ENCODE assay signal across 19 cellular contexts in genomic region chr4:170698334-170698733, GRCh38.
DNase-seq lines count a peak whose midpoint lies in the region; ATAC-seq and TF ChIP-seq lines count a peak whose summit lies in the region.
"Had no signal": no experiment of that assay in that cellular context is flagged by ENCODE, and none has a peak within 500 bp of the region (broad histone marks: within the 10 kb centered on the region; RNA-seq: fewer than 3 reads in every experiment).

No MANE protein-coding gene starts in this region.

- peak overlapping the region in 1 of 2 donors; percentile 11 for H3K4me3 Mint-ChIP-seq in stimulated activated naive B cell treated with anti-CD40 and anti-IgM and Interleukin-4, amounts not matched to agents 10 μg/mL and 1 μg/mL and 100 μg/mL, for 72 hours
- no peak overlapping the region for H3K4me3 Mint-ChIP-seq in osteocyte (ENCODE audit: unreplicated experiment)
- H3K4me3 Mint-ChIP-seq: activated T-helper 1 cell treated with anti-CD3 and anti-CD28 coated beads, Interleukin-12 subunit alpha, Interleukin-12 subunit beta, Interleukin-2, Interleukin-4 antibody, amounts not matched to agents 30 ng/mL and 10 ng/mL and 1 ng/mL, durations not matched to agents 14 hours and 24 hours and 36 hours; neural crest cell had no signal

- no peak overlapping the region for H3K27ac Mint-ChIP-seq in stimulated activated naive B cell treated with anti-CD40 and anti-IgM and Interleukin-4, amounts not matched to agents 10 μg/mL and 1 μg/mL and 100 μg/mL, for 72 hours
- H3K27ac Mint-ChIP-seq in osteocyte (ENCODE audit: unreplicated experiment): no peak overlapping the region
- H3K27ac Mint-ChIP-seq: activated T-helper 1 cell treated with anti-CD3 and anti-CD28 coated beads, Interleukin-12 subunit alpha, Interleukin-12 subunit beta, Interleukin-2, Interleukin-4 antibody, amounts not matched to agents 30 ng/mL and 10 ng/mL and 1 ng/mL, durations not matched to agents 14 hours and 24 hours and 36 hours had no signal

- peaks cover 0 to 1% of the 10 kb centered on the region in 2 donors for H3K36me3 Mint-ChIP-seq in stimulated activated naive B cell treated with anti-CD40 and anti-IgM and Interleukin-4, amounts not matched to agents 10 μg/mL and 1 μg/mL and 100 μg/mL, for 72 hours
- H3K36me3 Mint-ChIP-seq in osteocyte (ENCODE audit: unreplicated experiment): no peaks in the 10 kb centered on the region

- peaks cover 2 to 18% of the 10 kb centered on the region in 2 donors for H3K4me1 Mint-ChIP-seq in stimulated activated naive B cell treated with anti-CD40 and anti-IgM and Interleukin-4, amounts not matched to agents 10 μg/mL and 1 μg/mL and 100 μg/mL, for 72 hours
- H3K4me1 Mint-ChIP-seq in osteocyte (ENCODE audit: unreplicated experiment): no peaks in the 10 kb centered on the region
- H3K4me1 Mint-ChIP-seq: neural crest cell had no signal

- no peaks in the 10 kb centered on the region for H3K27me3 Mint-ChIP-seq in stimulated activated naive B cell treated with anti-CD40 and anti-IgM and Interleukin-4, amounts not matched to agents 10 μg/mL and 1 μg/mL and 100 μg/mL, for 72 hours
- peaks cover 10% of the 10 kb centered on the region for H3K27me3 Mint-ChIP-seq in osteocyte (ENCODE audit: unreplicated experiment)

- H3K27ac ChIP-seq in caudate nucleus (ENCODE audit: low read depth, low read length): no peak overlapping the region
- H3K27ac ChIP-seq: brain microvascular endothelial cell, tibial nerve had no signal

- ATAC-seq in GM19328 (IDR thresholded peaks at IDR 0.05; ENCODE audit: unreplicated experiment): peak; percentile 57
- peak; percentile 58 for ATAC-seq in HG02610 (IDR thresholded peaks at IDR 0.05; ENCODE audit: unreplicated experiment)
- peak; percentile 62 for ATAC-seq in HG03196 (IDR thresholded peaks at IDR 0.05; ENCODE audit: unreplicated experiment)
- ATAC-seq in stimulated activated naive B cell treated with anti-CD40 and anti-IgM and Interleukin-4, amounts not matched to agents 10 μg/mL and 1 μg/mL and 100 μg/mL, for 72 hours (replicated peaks): peak; percentile 50 to 74
- ATAC-seq: HCT116, left cardiac atrium had no signal

- TF ChIP-seq CTCF in osteocyte (IDR thresholded peaks at IDR 0.05): no peak

- peaks cover 5 to 9% of the 10 kb centered on the region in 2 donors for H3K9me3 Mint-ChIP-seq in stimulated activated naive B cell treated with anti-CD40 and anti-IgM and Interleukin-4, amounts not matched to agents 10 μg/mL and 1 μg/mL and 100 μg/mL, for 72 hours
- H3K9me3 Mint-ChIP-seq in osteocyte (ENCODE audit: unreplicated experiment): no peaks in the 10 kb centered on the region
- H3K9me3 Mint-ChIP-seq: activated T-helper 1 cell treated with anti-CD3 and anti-CD28 coated beads, Interleukin-12 subunit alpha, Interleukin-12 subunit beta, Interleukin-2, Interleukin-4 antibody, amounts not matched to agents 30 ng/mL and 10 ng/mL and 1 ng/mL, durations not matched to agents 14 hours and 24 hours and 36 hours; neural crest cell had no signal

- no peak for DNase-seq in stimulated activated naive B cell treated with anti-CD40 and anti-IgM and Interleukin-4, amounts not matched to agents 10 μg/mL and 1 μg/mL and 100 μg/mL, for 72 hours
- DNase-seq in COLO668 (lab: John Stamatoyannopoulos, UW; ENCODE audit: unreplicated experiment): no peak
- no peak for DNase-seq in osteocyte (ENCODE audit: extremely low spot score, unreplicated experiment)
- no peak for DNase-seq in caudate nucleus (lab: John Stamatoyannopoulos, UW)
- no peak for DNase-seq in 8988T
- DNase-seq: activated CD4-positive, CD25-positive, alpha-beta regulatory T cell treated with anti-CD3 and anti-CD28 coated beads, Interleukin-2, amount 50 U/mL, for 72 hours; brain microvascular endothelial cell; Caco-2; head of caudate nucleus; KBM-7; left cardiac atrium; NCI-H2107 had no signal
